Comparison of ENCODE assay signal across 8 cellular contexts in genomic region chr11:12235549-12235944, GRCh38.
DNase-seq lines count a peak whose midpoint lies in the region; ATAC-seq and TF ChIP-seq lines count a peak whose summit lies in the region.

No MANE protein-coding gene starts in this region.

- H3K36me3 ChIP-seq in mammary epithelial cell (ENCODE audit: insufficient read depth, low read length) (peaks cover 56% of the 10 kb centered on the region), prostate gland (no peaks in the 10 kb centered on the region)

- in situ Hi-C loops in GM13977 (cut with MboI; ENCODE audit: low pct_unique_long_range_greater_than_20kb, low sequenced_read_pairs, unreplicated experiment), result no loop called here
- in situ Hi-C loops in mammary epithelial cell (cut with MboI; ENCODE audit: low sequenced_read_pairs in 2 of 2), result loop anchor here in 1 of 2 donors (5.0 to 10.0 kb wide), 2 partner anchors 101 to 188 kb away; no protein-coding TSS in a partner anchor

- peaks cover 22% of the 10 kb centered on the region for H3K79me2 ChIP-seq in mammary epithelial cell (ENCODE audit: insufficient read depth, low read length)

- H3K9me3 ChIP-seq in mammary epithelial cell (replicated peaks; ENCODE audit: insufficient read depth, low read length), result no peaks in the 10 kb centered on the region
- no peaks in the 10 kb centered on the region for H3K9me3 ChIP-seq in prostate gland

- no peak overlapping the region for H3K4me3 ChIP-seq in mammary epithelial cell (replicated peaks in 1 of 3; ENCODE audit: insufficient read depth in 1 of 3, low read depth in 2 of 3, low read length in 3 of 3)
- no peak overlapping the region for H3K4me3 ChIP-seq in prostate gland

- CTCF ChIA-PET in mammary epithelial cell (lab: Charles Lee; ENCODE audit: low non-redundant PET), result interaction anchor here (0.6 kb wide), 3 partner anchors 20 to 146 kb away, joined by 3 read pairs; no protein-coding TSS in a partner anchor

- H3K27me3 ChIP-seq in mammary epithelial cell (ENCODE audit: insufficient read depth, low read length), result no peaks in the 10 kb centered on the region
- H3K27me3 ChIP-seq in prostate gland (replicated peaks; ENCODE audit: insufficient read depth), result no peaks in the 10 kb centered on the region

- H3K9ac ChIP-seq in mammary epithelial cell (ENCODE audit: insufficient read depth, low read length), result no peak overlapping the region

- ATAC-seq in GM21381 (IDR thresholded peaks at IDR 0.05; ENCODE audit: unreplicated experiment), result no peak

- DNase-seq in GM13977 (ENCODE audit: low spot score) (no peak), HuH-7 (ENCODE audit: low spot score) (peak; percentile 69), mammary epithelial cell (no peak), prostate gland (ENCODE audit: low spot score) (no peak), CD1c-positive myeloid dendritic cell (ENCODE audit: extremely low spot score) (no peak), NCI-H2081 treated with DMSO at 0.1 percent for 48 hours (lab: John Stamatoyannopoulos, UW) (no peak), NCI-H1105 (lab: John Stamatoyannopoulos, UW) (no peak)

- TF ChIP-seq POLR2A in prostate gland (IDR thresholded peaks at IDR 0.05), result no peak

- no TSS peak for BruUV-seq in mammary epithelial cell (replicated peaks; lab: Mats Ljungman, UMichigan)

- no peak overlapping the region for H3K4me2 ChIP-seq in mammary epithelial cell (ENCODE audit: insufficient read depth, low read depth, low read length)

- H3K4me1 ChIP-seq in mammary epithelial cell (ENCODE audit: insufficient read depth, low read length), result peaks cover 33% of the 10 kb centered on the region
- H3K4me1 ChIP-seq in prostate gland (replicated peaks), result peaks cover 5% of the 10 kb centered on the region

- H2AFZ ChIP-seq in mammary epithelial cell (ENCODE audit: low read depth, low read length), result no peak overlapping the region

- 90% methylated on average over 1 of the region's 3 CpGs for WGBS in mammary epithelial cell (ENCODE audit: low coverage, missing lambda C conversion rate)
- WGBS in prostate gland, result 92% methylated on average over 3 of the region's 3 CpGs

- H4K20me1 ChIP-seq in mammary epithelial cell (ENCODE audit: insufficient read depth, low read length), result no peaks in the 10 kb centered on the region

- dilution Hi-C loops in mammary epithelial cell (cut with HindIII; ENCODE audit: low sequenced_read_pairs), result loop anchor here (5.0 kb wide), 2 partner anchors 73 to 158 kb away; no protein-coding TSS in a partner anchor

- intact Hi-C loops in mammary epithelial cell (cut with micrococcal nuclease), result loop anchor here (5.0 kb wide), 1 partner anchor 123 kb away; the partner anchor contains the start of gene MICAL2
- intact Hi-C loops in prostate gland (cut with DNase I), result no loop called here

- TF ChIP-seq CTCF in GM13977 (IDR thresholded peaks at IDR 0.05; ENCODE audit: extremely low read depth, insufficient read depth, missing control alignments) (peak; percentile 40), mammary epithelial cell (conservative IDR thresholded peaks at IDR 0.05 in 1 of 2, IDR thresholded peaks at IDR 0.05 in 1 of 2; ENCODE audit: extremely low read depth in 1 of 2, insufficient read depth in 1 of 2, low read depth in 1 of 2, low read length in 2 of 2) (peak in 1 of 2 donors; percentile 11), prostate gland (IDR thresholded peaks at IDR 0.05) (no peak)

- H3K27ac ChIP-seq in mammary epithelial cell (ENCODE audit: insufficient read depth, low read depth, low read length), result peak overlapping the region; percentile 24
- peak overlapping the region; percentile 1 to 24 for H3K27ac ChIP-seq in prostate gland
